Comparison of ENCODE assay signal across 10 cellular contexts in the genomic region with DNA sequence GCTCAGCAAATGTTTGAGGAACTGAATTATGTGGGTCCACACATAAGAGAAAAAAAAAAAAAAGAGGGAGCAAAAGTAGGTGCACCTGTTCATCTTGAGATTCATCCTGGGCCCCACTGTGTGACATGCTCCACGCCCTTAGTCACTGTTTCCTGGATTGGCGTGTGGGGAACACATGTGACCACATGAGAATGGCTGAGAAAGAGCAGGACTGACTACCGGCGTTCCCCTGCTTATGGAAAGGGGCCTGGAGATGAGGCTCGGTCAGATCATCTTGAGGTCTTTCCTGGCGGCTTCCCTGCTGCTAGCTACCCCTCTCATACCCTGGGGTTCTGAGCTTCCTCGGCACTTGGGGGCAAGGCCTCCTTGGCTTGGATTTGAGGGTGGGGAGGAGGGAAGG. TPM values are rescaled to one million over a fixed set of nuclear protein-coding genes. Genes with fewer than 3 reads are reported as not detected.
DNase-seq lines count a peak whose midpoint lies in the region; ATAC-seq and TF ChIP-seq lines count a peak whose summit lies in the region.
"Had no signal": no experiment of that assay in that cellular context is flagged by ENCODE, and none has a peak within 500 bp of the region (broad histone marks: within the 10 kb centered on the region; RNA-seq: fewer than 3 reads in every experiment).

No MANE protein-coding gene starts in this region.

- no peak for DNase-seq in breast epithelium (ENCODE audit: low spot score in 2 of 2)
- DNase-seq in MCF 10A (ENCODE audit: unreplicated experiment): no peak
- DNase-seq in activated naive CD4-positive, alpha-beta T cell treated with anti-CD3 and anti-CD28 coated beads, Interleukin-2, amount 10 ng/mL, durations not matched to agents 7 days and 5 days: peak; percentile 50
- peak; percentile 46 to 52 for DNase-seq in lung microvascular endothelial cell (ENCODE audit: low read depth in 2 of 2)
- DNase-seq in thoracic aorta (ENCODE audit: low spot score): no peak
- no peak for DNase-seq in GM10266 (ENCODE audit: extremely low spot score)

- H3K36me3 ChIP-seq in breast epithelium (no peaks in the 10 kb centered on the region), thoracic aorta (no peaks in the 10 kb centered on the region)

- CTCF ChIA-PET in MCF 10A (lab: Yijun Ruan, JAX): interaction anchor here (0.6 to 1.7 kb wide), 2 partner anchors 16 to 1798 kb away, joined by 3 to 5 read pairs; no protein-coding TSS in a partner anchor
- CTCF ChIA-PET in activated naive CD4-positive, alpha-beta T cell treated with anti-CD3 and anti-CD28 coated beads, Interleukin-2, amount 10 ng/mL, durations not matched to agents 7 days and 5 days (lab: Charles Lee): interaction anchor here (0.8 to 2.0 kb wide), 2 partner anchors 16 to 26 kb away, joined by 3 to 6 read pairs; no protein-coding TSS in a partner anchor

- no peak overlapping the region for H3K27ac Mint-ChIP-seq in MCF 10A (ENCODE audit: low read depth, unreplicated experiment)
- peak overlapping the region; percentile 79 for H3K27ac Mint-ChIP-seq in activated naive CD4-positive, alpha-beta T cell treated with anti-CD3 and anti-CD28 coated beads, Interleukin-2, amount 10 ng/mL, durations not matched to agents 7 days and 5 days
- H3K27ac Mint-ChIP-seq: type B pancreatic cell had no signal

- no peak for ATAC-seq in thoracic aorta (ENCODE audit: insufficient number of reproducible peaks, low FRiP score, low read depth)
- no peak for ATAC-seq in GM21825 (IDR thresholded peaks at IDR 0.05; ENCODE audit: unreplicated experiment)
- ATAC-seq in GM21528 (IDR thresholded peaks at IDR 0.05; ENCODE audit: low FRiP score, unreplicated experiment): no peak
- ATAC-seq: sciatic nerve had no signal

- H3K36me3 Mint-ChIP-seq in MCF 10A (ENCODE audit: insufficient read depth, unreplicated experiment): peaks cover 10% of the 10 kb centered on the region
- peaks cover 38% of the 10 kb centered on the region for H3K36me3 Mint-ChIP-seq in activated naive CD4-positive, alpha-beta T cell treated with anti-CD3 and anti-CD28 coated beads, Interleukin-2, amount 10 ng/mL, durations not matched to agents 7 days and 5 days

- intact Hi-C loops in breast epithelium (cut with DNase I; ENCODE audit: low total_unique reads) (no loop called here), MCF 10A (cut with micrococcal nuclease) (no loop called here)

- no TSS peak for BruUV-seq in MCF 10A (replicated peaks; lab: Mats Ljungman, UMichigan)

- POLR2A ChIA-PET in MCF 10A (lab: Yijun Ruan, JAX): no interaction called here

- peak overlapping the region; percentile 8 to 94 (median 28) for H3K4me3 ChIP-seq in breast epithelium
- peak overlapping the region; percentile 68 for H3K4me3 ChIP-seq in thoracic aorta

- H3K9me3 ChIP-seq in breast epithelium (no peaks in the 10 kb centered on the region), thoracic aorta (no peaks in the 10 kb centered on the region)

- H3K27me3 ChIP-seq in breast epithelium (no peaks in the 10 kb centered on the region), thoracic aorta (replicated peaks; ENCODE audit: insufficient read depth) (no peaks in the 10 kb centered on the region)

- no peak for TF ChIP-seq CTCF in breast epithelium (IDR thresholded peaks at IDR 0.05)
- TF ChIP-seq CTCF in MCF 10A (IDR thresholded peaks at IDR 0.05; ENCODE audit: unreplicated experiment): no peak
- no peak for TF ChIP-seq CTCF in thoracic aorta (IDR thresholded peaks at IDR 0.05)
- no peak for TF ChIP-seq CTCF in GM10266 (IDR thresholded peaks at IDR 0.05; ENCODE audit: control insufficient read depth, insufficient read depth, low read depth, missing control alignments)

- H3K27ac ChIP-seq in breast epithelium (peak overlapping the region; percentile 16 to 62), thoracic aorta (peak overlapping the region; percentile 34 to 59)

- H3K27me3 Mint-ChIP-seq in MCF 10A (ENCODE audit: insufficient read depth, unreplicated experiment): no peaks in the 10 kb centered on the region
- H3K27me3 Mint-ChIP-seq in activated naive CD4-positive, alpha-beta T cell treated with anti-CD3 and anti-CD28 coated beads, Interleukin-2, amount 10 ng/mL, durations not matched to agents 7 days and 5 days: no peaks in the 10 kb centered on the region
- H3K27me3 Mint-ChIP-seq: type B pancreatic cell had no signal

- H3K9me3 Mint-ChIP-seq in MCF 10A (ENCODE audit: unreplicated experiment): no peaks in the 10 kb centered on the region
- no peaks in the 10 kb centered on the region for H3K9me3 Mint-ChIP-seq in activated naive CD4-positive, alpha-beta T cell treated with anti-CD3 and anti-CD28 coated beads, Interleukin-2, amount 10 ng/mL, durations not matched to agents 7 days and 5 days
- H3K9me3 Mint-ChIP-seq: type B pancreatic cell had no signal

- no peak for TF ChIP-seq POLR2A in breast epithelium (IDR thresholded peaks at IDR 0.05)

- H3K4me1 Mint-ChIP-seq in MCF 10A (ENCODE audit: insufficient read depth, unreplicated experiment): peaks cover 32% of the 10 kb centered on the region
- H3K4me1 Mint-ChIP-seq in activated naive CD4-positive, alpha-beta T cell treated with anti-CD3 and anti-CD28 coated beads, Interleukin-2, amount 10 ng/mL, durations not matched to agents 7 days and 5 days: peaks cover 83% of the 10 kb centered on the region

- peaks cover 19 to 44% of the 10 kb centered on the region in 2 donors for H3K4me1 ChIP-seq in breast epithelium
- H3K4me1 ChIP-seq in thoracic aorta (ENCODE audit: control insufficient read depth in 1 of 2, low read depth in 2 of 2): peaks cover 61 to 83% of the 10 kb centered on the region in 2 donors

- H3K4me3 Mint-ChIP-seq in MCF 10A (ENCODE audit: unreplicated experiment): no peak overlapping the region
- H3K4me3 Mint-ChIP-seq in activated naive CD4-positive, alpha-beta T cell treated with anti-CD3 and anti-CD28 coated beads, Interleukin-2, amount 10 ng/mL, durations not matched to agents 7 days and 5 days: peak overlapping the region; percentile 66

RNA-seq across cellular contexts. Expression of gene DEXI, which starts 3.9 kb away (rescaled TPM):
- 10 to 100 TPM; 50.3 to 88.5 (median 52.8) TPM for total RNA-seq in breast epithelium
- 21.6 and 24.1 TPM in 2 replicates for total RNA-seq in MCF 10A (2022)
- total RNA-seq in lung microvascular endothelial cell: 31.4 and 62.3 TPM in 2 replicates
- total RNA-seq in thoracic aorta: 100 to 1,000 TPM; 120 to 157 TPM

RNA-seq across cellular contexts. Expression of gene CLEC16A, which starts 6.0 kb away (rescaled TPM):
- 10 to 100 TPM; 20.0 to 35.3 (median 33.1) TPM for total RNA-seq in breast epithelium
- total RNA-seq in MCF 10A (2022): 29.1 and 32.4 TPM in 2 replicates
- total RNA-seq in lung microvascular endothelial cell: 10.5 and 23.4 TPM in 2 replicates
- total RNA-seq in thoracic aorta: 10 to 100 TPM; 46.6 to 47.6 TPM

Comparison
In these comparisons a context has a peak if more than half of its experiments do, and no peak if none do; other contexts are left out.
1. DNase-seq: peak in activated naive CD4-positive, alpha-beta T cell treated with anti-CD3 and anti-CD28 coated beads, Interleukin-2, amount 10 ng/mL, durations not matched to agents 7 days and 5 days (single experiment) and lung microvascular endothelial cell (2 of 2); none in breast epithelium (0 of 2), MCF 10A (single experiment), thoracic aorta (single experiment) and GM10266 (single experiment).